ENCODE assay signal across 9 cellular contexts in the genomic region with DNA sequence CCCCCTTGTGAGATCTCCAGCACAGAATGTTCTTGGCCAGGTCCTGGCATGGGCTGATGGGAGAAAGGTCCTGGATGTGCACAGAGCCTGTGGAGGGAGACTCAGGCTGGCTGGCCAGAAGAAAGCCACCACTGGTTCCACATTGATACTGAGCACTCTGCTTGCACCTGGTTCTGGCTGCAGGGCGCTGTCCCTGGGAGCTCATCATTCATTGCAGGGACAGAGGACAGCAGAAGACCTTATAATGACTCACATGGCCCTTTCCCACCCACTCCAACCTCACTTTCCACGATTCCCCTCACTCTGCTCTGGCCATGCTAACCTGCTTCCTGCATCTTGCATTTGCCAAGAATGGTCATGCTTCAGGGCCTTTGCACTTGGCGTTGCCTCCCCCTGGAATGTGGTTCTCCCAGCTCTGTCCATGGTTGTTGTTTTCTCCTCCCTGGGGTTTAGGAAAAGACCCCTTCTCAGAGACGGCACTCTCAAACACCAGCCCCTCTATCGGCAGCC. TPM values are rescaled to one million over a fixed set of nuclear protein-coding genes. Genes with fewer than 3 reads are reported as not detected.
DNase-seq lines count a peak whose midpoint lies in the region; ATAC-seq and TF ChIP-seq lines count a peak whose summit lies in the region.
"Had no signal": no experiment of that assay in that cellular context is flagged by ENCODE, and none has a peak within 500 bp of the region (broad histone marks: within the 10 kb centered on the region; RNA-seq: fewer than 3 reads in every experiment).

No MANE protein-coding gene starts in this region.

- H3K36me3 ChIP-seq in RWPE2 (ENCODE audit: low read depth) (peaks cover 92% of the 10 kb centered on the region), stomach (no peaks in the 10 kb centered on the region), OCI-LY7 (ENCODE audit: insufficient read depth, low read length) (no peaks in the 10 kb centered on the region)

- no peaks in the 10 kb centered on the region for H3K79me2 ChIP-seq in OCI-LY7 (ENCODE audit: insufficient read depth, low read depth, low read length)

- no TSS peak for BruUV-seq in OCI-LY7 (replicated peaks; lab: Mats Ljungman, UMichigan)

- H3K4me3 ChIP-seq in RWPE2 (ENCODE audit: severe bottlenecking) (no peak overlapping the region), stomach (no peak overlapping the region), OCI-LY7 (ENCODE audit: low read depth, low read length, poor library complexity, severe bottlenecking) (no peak overlapping the region)
- H3K4me3 ChIP-seq: dorsolateral prefrontal cortex had no signal

- no peak overlapping the region for H2AFZ ChIP-seq in OCI-LY7 (ENCODE audit: low read length)

- H3K9me2 ChIP-seq in OCI-LY7 (ENCODE audit: insufficient read depth, low read length): no peaks in the 10 kb centered on the region

- H3K27me3 ChIP-seq in RWPE2 (ENCODE audit: insufficient read depth, poor library complexity, severe bottlenecking) (no peaks in the 10 kb centered on the region), stomach (peaks cover 0 to 4% (median 0%) of the 10 kb centered on the region in 3 donors)

- TF ChIP-seq EP300 in stomach (IDR thresholded peaks at IDR 0.05): no peak

- H3K4me1 ChIP-seq in RWPE2 (ENCODE audit: insufficient read depth, poor library complexity, severe bottlenecking): peaks cover 53% of the 10 kb centered on the region
- H3K4me1 ChIP-seq in stomach: peaks cover 38 to 56% (median 46%) of the 10 kb centered on the region in 4 donors
- no peaks in the 10 kb centered on the region for H3K4me1 ChIP-seq in OCI-LY7 (ENCODE audit: insufficient read depth, low read length, poor library complexity, severe bottlenecking)

- 50 to 53% (median 52%) methylated on average over 5 of the region's 5 CpGs for WGBS in stomach, 5 donors

- H3K4me3 Mint-ChIP-seq in T-helper 2 cell treated with Interferon-gamma antibody and Interleukin-4, amounts not matched to agents 5 μg/mL and 100 μg/mL, for 36 hours: peak overlapping the region; percentile 55

- H3K9me3 ChIP-seq in RWPE2 (ENCODE audit: severe bottlenecking) (no peaks in the 10 kb centered on the region), stomach (no peaks in the 10 kb centered on the region), OCI-LY7 (ENCODE audit: low read length) (no peaks in the 10 kb centered on the region)

- peak overlapping the region; percentile 94 for H3K27ac Mint-ChIP-seq in T-helper 2 cell treated with Interferon-gamma antibody and Interleukin-4, amounts not matched to agents 5 μg/mL and 100 μg/mL, for 36 hours

- intact Hi-C loops in stomach (cut with DNase I; ENCODE audit: low total_unique reads): no loop called here
- intact Hi-C loops in OCI-LY7 (cut with micrococcal nuclease; ENCODE audit: unreplicated experiment): no loop called here

- H3K27ac ChIP-seq in RWPE2 (ENCODE audit: poor library complexity, severe bottlenecking): peak overlapping the region; percentile 99
- H3K27ac ChIP-seq in stomach: peak overlapping the region in 4 of 5 donors; percentile 66 to 86 (median 77)
- no peak overlapping the region for H3K27ac ChIP-seq in OCI-LY7 (ENCODE audit: low read depth, low read length, poor library complexity, severe bottlenecking)
- H3K27ac ChIP-seq: dorsolateral prefrontal cortex had no signal

- CTCF ChIA-PET in OCI-LY7 (lab: Charles Lee; ENCODE audit: unreplicated experiment): no interaction called here

- ATAC-seq in RWPE2 (ENCODE audit: low read depth): no peak
- ATAC-seq in esophagus mucosa: peak; percentile 70
- ATAC-seq in GM21619 (IDR thresholded peaks at IDR 0.05; ENCODE audit: unreplicated experiment): no peak
- ATAC-seq in GM18868 (IDR thresholded peaks at IDR 0.05; ENCODE audit: unreplicated experiment): no peak

- TF ChIP-seq CTCF in RWPE2 (IDR thresholded peaks at IDR 0.05; ENCODE audit: poor library complexity, severe bottlenecking) (no peak), stomach (IDR thresholded peaks at IDR 0.05) (no peak), OCI-LY7 (conservative IDR thresholded peaks at IDR 0.05; ENCODE audit: low read length) (no peak)

- no peaks in the 10 kb centered on the region; the same call in 1 of the 2 replicates for H4K20me1 ChIP-seq in OCI-LY7 (ENCODE audit: insufficient read depth, low read length)

- POLR2A ChIA-PET in OCI-LY7 (lab: Charles Lee): no interaction called here

- no peaks in the 10 kb centered on the region for H3K9me3 Mint-ChIP-seq in T-helper 2 cell treated with Interferon-gamma antibody and Interleukin-4, amounts not matched to agents 5 μg/mL and 100 μg/mL, for 36 hours

- no peak overlapping the region for H3K4me2 ChIP-seq in OCI-LY7 (ENCODE audit: low read length)

- no peak for DNase-seq in T-helper 2 cell treated with Interferon-gamma antibody and Interleukin-4, amounts not matched to agents 5 μg/mL and 100 μg/mL, for 36 hours (ENCODE audit: low spot score)
- DNase-seq in T-helper 2 cell (no peak), RWPE2 (ENCODE audit: low spot score) (peak; percentile 65), stomach (no peak), OCI-LY7 (ENCODE audit: low spot score) (no peak)

- peaks cover 44% of the 10 kb centered on the region for H3K4me1 Mint-ChIP-seq in T-helper 2 cell treated with Interferon-gamma antibody and Interleukin-4, amounts not matched to agents 5 μg/mL and 100 μg/mL, for 36 hours (ENCODE audit: low read depth)

- H3K27me3 Mint-ChIP-seq in T-helper 2 cell treated with Interferon-gamma antibody and Interleukin-4, amounts not matched to agents 5 μg/mL and 100 μg/mL, for 36 hours (ENCODE audit: low read depth): no peaks in the 10 kb centered on the region

- TF ChIP-seq POLR2A in stomach (IDR thresholded peaks at IDR 0.05): no peak

- no peaks in the 10 kb centered on the region for H3K36me3 Mint-ChIP-seq in T-helper 2 cell treated with Interferon-gamma antibody and Interleukin-4, amounts not matched to agents 5 μg/mL and 100 μg/mL, for 36 hours (ENCODE audit: low read depth)

RNA-seq across cellular contexts. Expression of a gene that starts 10.3 kb away (rescaled TPM):
- total RNA-seq in esophagus mucosa (113 TPM), stomach (100 to 1,000 TPM in 1 of 5 donors, 10 to 100 TPM in 2, not detected in 2; 47.0 to 186 (median 95.8) TPM), OCI-LY7 (2022) (1.9 TPM in 1 of 2 replicates, not detected in the other)
- polyA plus RNA-seq in stomach: 100 to 1,000 TPM in 2 of 3 donors, 1 to 10 TPM in 1; 6.4 to 214 (median 138) TPM
- total RNA-seq in OCI-LY7 (2014; rRNA removed; shearing (Covaris generic)): not detected in 2 replicates

RNA-seq across cellular contexts. Expression of a gene that starts 31.1 kb away (rescaled TPM):
- total RNA-seq in esophagus mucosa: not detected
- not detected for total RNA-seq in stomach
- not detected for polyA plus RNA-seq in stomach
- not detected in 2 replicates for total RNA-seq in OCI-LY7 (2014; rRNA removed; shearing (Covaris generic))
- total RNA-seq in OCI-LY7 (2022): not detected in 2 replicates

RNA-seq across cellular contexts. Expression of a gene that starts 48.0 kb away (rescaled TPM):
- total RNA-seq in esophagus mucosa (not detected), stomach (not detected), OCI-LY7 (2022) (not detected in 2 replicates)
- polyA plus RNA-seq in stomach: under 1 TPM in 1 of 3 donors, not detected in 2; 0.15 TPM
- total RNA-seq in OCI-LY7 (2014; rRNA removed; shearing (Covaris generic)): not detected in 2 replicates

RNA-seq across cellular contexts. Expression of a gene that starts 51.5 kb away (rescaled TPM):
- total RNA-seq in esophagus mucosa (17.9 TPM), stomach (under 1 TPM in 3 of 5 donors, not detected in 2; 0.29 to 0.45 (median 0.37) TPM), OCI-LY7 (2022) (not detected in 2 replicates)
- polyA plus RNA-seq in stomach: 1 to 10 TPM in 2 of 3 donors, not detected in 1; 3.1 to 3.7 TPM
- not detected in 2 replicates for total RNA-seq in OCI-LY7 (2014; rRNA removed; shearing (Covaris generic))
